ENCODE assay signal across 27 cellular contexts in genomic region chr12:58286353-58286752, GRCh38.
"Had no signal": no experiment of that assay in that cellular context is flagged by ENCODE, and none has a peak within 500 bp of the region (broad histone marks: within the 10 kb centered on the region; RNA-seq: fewer than 3 reads in every experiment).

No MANE protein-coding gene starts in this region.

- H3K27ac Mint-ChIP-seq: natural killer cell; nephron progenitor cell; progenitor cell of endocrine pancreas; stimulated activated effector memory CD8-positive, alpha-beta T cell treated with anti-CD3 and anti-CD28 coated beads, Interleukin-12 subunit alpha, Interleukin-12 subunit beta, amount 100 ng/mL, for 72 hours; stimulated activated naive B cell treated with anti-CD40 and anti-IgM and Interleukin-4, amounts not matched to agents 10 μg/mL and 1 μg/mL and 100 μg/mL, for 72 hours; stimulated activated naive CD8-positive, alpha-beta T cell treated with anti-CD3 and anti-CD28 coated beads, Interleukin-15, Interleukin-2, amounts not matched to agents 100 ng/mL and 50 ng/mL, for 24 hours had no signal

- H3K4me3 Mint-ChIP-seq: natural killer cell; nephron progenitor cell; neural crest cell; stimulated activated effector memory CD8-positive, alpha-beta T cell treated with anti-CD3 and anti-CD28 coated beads, Interleukin-12 subunit alpha, Interleukin-12 subunit beta, amount 100 ng/mL, for 72 hours; stimulated activated naive B cell treated with anti-CD40 and anti-IgM and Interleukin-4, amounts not matched to agents 10 μg/mL and 1 μg/mL and 100 μg/mL, for 72 hours; stimulated activated naive CD8-positive, alpha-beta T cell treated with anti-CD3 and anti-CD28 coated beads, Interleukin-15, Interleukin-2, amounts not matched to agents 100 ng/mL and 50 ng/mL, for 24 hours had no signal

- H3K36me3 ChIP-seq: neutrophil, pancreas, right lobe of liver, sigmoid colon, stomach, thoracic aorta, thyroid gland, tibial nerve, upper lobe of left lung, vagina had no signal

- H3K36me3 Mint-ChIP-seq: natural killer cell; stimulated activated effector memory CD8-positive, alpha-beta T cell treated with anti-CD3 and anti-CD28 coated beads, Interleukin-12 subunit alpha, Interleukin-12 subunit beta, amount 100 ng/mL, for 72 hours; stimulated activated naive B cell treated with anti-CD40 and anti-IgM and Interleukin-4, amounts not matched to agents 10 μg/mL and 1 μg/mL and 100 μg/mL, for 72 hours had no signal

- H3K4me3 ChIP-seq: pancreas, psoas muscle, right lobe of liver, sigmoid colon, stomach, thoracic aorta, thyroid gland, tibial nerve, upper lobe of left lung, vagina had no signal

- H3K4me1 Mint-ChIP-seq: natural killer cell; stimulated activated effector memory CD8-positive, alpha-beta T cell treated with anti-CD3 and anti-CD28 coated beads, Interleukin-12 subunit alpha, Interleukin-12 subunit beta, amount 100 ng/mL, for 72 hours; stimulated activated naive B cell treated with anti-CD40 and anti-IgM and Interleukin-4, amounts not matched to agents 10 μg/mL and 1 μg/mL and 100 μg/mL, for 72 hours had no signal

- H3K27ac ChIP-seq: neutrophil, pancreas, psoas muscle, right lobe of liver, sigmoid colon, stomach, thoracic aorta, thyroid gland, tibial nerve, upper lobe of left lung, vagina had no signal

- H3K9me3 ChIP-seq: neutrophil, pancreas, right lobe of liver, sigmoid colon, thoracic aorta, thyroid gland, upper lobe of left lung, vagina had no signal

- H3K9me3 Mint-ChIP-seq: neural crest cell had no signal

- H3K27me3 Mint-ChIP-seq: progenitor cell of endocrine pancreas had no signal

- ATAC-seq: natural killer cell; pancreas; psoas muscle; right cardiac atrium; right lobe of liver; stimulated activated effector memory CD8-positive, alpha-beta T cell treated with anti-CD3 and anti-CD28 coated beads, Interleukin-12 subunit alpha, Interleukin-12 subunit beta, amount 100 ng/mL, for 72 hours; stimulated activated naive B cell treated with anti-CD40 and anti-IgM and Interleukin-4, amounts not matched to agents 10 μg/mL and 1 μg/mL and 100 μg/mL, for 72 hours had no signal

- H3K27me3 ChIP-seq: neutrophil, pancreas, right lobe of liver, sigmoid colon, stomach, thyroid gland, tibial nerve, upper lobe of left lung, vagina had no signal

- DNase-seq: natural killer cell; nephron progenitor cell; nucleus accumbens; pancreas; psoas muscle; right cardiac atrium; right lobe of liver; sigmoid colon; small intestine; stimulated activated CD4-positive, alpha-beta T cell treated with anti-CD3 and anti-CD28 coated beads, Interleukin-15, amount 100 ng/mL, for 24 hours; stimulated activated CD4-positive, alpha-beta T cell treated with anti-CD3 and anti-CD28 coated beads, Interleukin-2, amount 100 ng/mL, for 24 hours; stimulated activated CD4-positive, alpha-beta T cell treated with anti-CD3 and anti-CD28 coated beads, Interleukin-2, amount 100 ng/mL, for 48 hours; stimulated activated CD4-positive, alpha-beta T cell treated with anti-CD3 and anti-CD28 coated beads, Interleukin-4, amount 100 ng/mL, for 24 hours; stimulated activated naive B cell treated with anti-CD40 and anti-IgM and Interleukin-4, amounts not matched to agents 10 μg/mL and 1 μg/mL and 100 μg/mL, for 72 hours; stimulated activated naive CD4-positive, alpha-beta T cell treated with Interleukin-2 at 50 U/mL for 16 hours; stomach; thyroid gland; trophoblast cell; upper lobe of left lung had no signal

- H3K4me1 ChIP-seq: pancreas, psoas muscle, right lobe of liver, sigmoid colon, stomach, thyroid gland, tibial nerve, upper lobe of left lung, vagina had no signal
